9 cellular contexts compared by ENCODE assay signal in the genomic region with DNA sequence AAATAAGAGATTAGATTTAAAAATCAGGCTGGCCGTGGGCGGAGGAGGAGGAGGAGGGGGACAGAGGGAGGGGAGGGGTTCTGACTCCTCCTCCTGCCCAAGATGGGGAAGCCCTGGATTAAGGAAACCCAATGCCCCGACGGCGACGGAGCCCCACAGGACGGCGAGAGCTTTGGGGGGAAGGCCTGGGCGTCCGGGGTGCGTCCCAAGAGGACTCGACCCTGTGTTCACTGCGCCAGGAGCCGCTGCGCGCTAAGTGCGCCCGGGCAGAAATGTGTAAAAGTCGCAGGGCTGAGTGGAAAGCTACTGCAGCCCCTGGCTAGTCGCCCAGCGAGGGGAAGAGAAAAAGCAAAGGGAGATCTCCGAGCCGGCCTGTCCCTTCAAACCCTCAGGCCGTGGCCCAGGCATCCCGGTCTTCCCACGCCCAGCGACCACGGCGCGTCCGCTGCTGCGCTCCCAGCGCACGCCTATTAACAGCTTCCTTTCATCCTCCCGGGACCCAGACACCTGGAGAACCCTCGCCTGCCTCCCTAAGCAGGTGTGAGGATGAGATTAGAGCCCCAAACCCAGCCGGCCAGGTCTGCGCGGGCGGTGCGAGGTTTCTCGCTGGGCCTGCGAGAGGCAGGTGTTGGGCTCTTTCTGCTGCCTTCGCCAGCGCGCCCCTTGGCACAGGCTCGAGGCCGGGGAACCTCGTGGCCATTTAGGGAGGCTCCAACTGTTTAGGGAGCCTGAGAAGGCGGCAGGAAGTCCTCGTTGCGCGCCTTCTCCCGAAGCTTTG. TPM values are rescaled to one million over a fixed set of nuclear protein-coding genes. Genes with fewer than 3 reads are reported as not detected.
A peak's percentile ranks its signal among the peaks of the same experiment; 100 is the strongest.
DNase-seq lines count a peak whose midpoint lies in the region; ATAC-seq and TF ChIP-seq lines count a peak whose summit lies in the region.
"Had no signal": no experiment of that assay in that cellular context is flagged by ENCODE, and none has a peak within 500 bp of the region (broad histone marks: within the 10 kb centered on the region; RNA-seq: fewer than 3 reads in every experiment).

No MANE protein-coding gene starts in this region.

- peaks cover 6% of the 10 kb centered on the region for H3K36me3 Mint-ChIP-seq in T-helper 2 cell treated with Interferon-gamma antibody and Interleukin-4, amounts not matched to agents 5 μg/mL and 100 μg/mL, for 36 hours (ENCODE audit: low read depth)

- peak overlapping the region; percentile 65 for H3K27ac ChIP-seq in cingulate gyrus (ENCODE audit: low read depth, low read length)
- H3K27ac ChIP-seq: KMS-11 had no signal

- H3K9me3 Mint-ChIP-seq in T-helper 2 cell treated with Interferon-gamma antibody and Interleukin-4, amounts not matched to agents 5 μg/mL and 100 μg/mL, for 36 hours, result no peaks in the 10 kb centered on the region

- H3K4me3 ChIP-seq in kidney epithelial cell (ENCODE audit: low read depth, low read length) (peak overlapping the region; percentile 59), MG63 (no peak overlapping the region)

- H3K36me3 ChIP-seq in kidney epithelial cell (ENCODE audit: control insufficient read depth, insufficient read depth, low read length) (no peaks in the 10 kb centered on the region), MG63 (no peaks in the 10 kb centered on the region)

- no peak for TF ChIP-seq CTCF in kidney epithelial cell (IDR thresholded peaks at IDR 0.05; ENCODE audit: insufficient read depth, low read length, poor library complexity, severe bottlenecking)

- ATAC-seq in HG03439 (IDR thresholded peaks at IDR 0.05; ENCODE audit: unreplicated experiment) (no peak), HG02852 (IDR thresholded peaks at IDR 0.05; ENCODE audit: unreplicated experiment) (no peak)

- peaks cover 16% of the 10 kb centered on the region for H3K4me1 Mint-ChIP-seq in T-helper 2 cell treated with Interferon-gamma antibody and Interleukin-4, amounts not matched to agents 5 μg/mL and 100 μg/mL, for 36 hours (ENCODE audit: low read depth)

- H3K27me3 ChIP-seq in kidney epithelial cell (ENCODE audit: control insufficient read depth, insufficient read depth, low read length) (no peaks in the 10 kb centered on the region), MG63 (no peaks in the 10 kb centered on the region)

- H3K4me3 Mint-ChIP-seq in T-helper 2 cell treated with Interferon-gamma antibody and Interleukin-4, amounts not matched to agents 5 μg/mL and 100 μg/mL, for 36 hours, result peak overlapping the region; percentile 86

- H3K9me3 ChIP-seq in MG63, result no peaks in the 10 kb centered on the region

- H3K27me3 Mint-ChIP-seq in T-helper 2 cell treated with Interferon-gamma antibody and Interleukin-4, amounts not matched to agents 5 μg/mL and 100 μg/mL, for 36 hours (ENCODE audit: low read depth), result peaks cover 16% of the 10 kb centered on the region

- DNase-seq in GM03348 (ENCODE audit: low spot score) (peak; percentile 23), kidney epithelial cell (ENCODE audit: low read depth) (no peak), MG63 (no peak)
- no peak for DNase-seq in T-helper 2 cell treated with Interferon-gamma antibody and Interleukin-4, amounts not matched to agents 5 μg/mL and 100 μg/mL, for 36 hours (ENCODE audit: low spot score)
- DNase-seq in stimulated activated CD4-positive, alpha-beta T cell treated with anti-CD3 and anti-CD28 coated beads, Interleukin-4, amount 100 ng/mL, for 24 hours, result peak; percentile 4

- no peak overlapping the region for H3K27ac Mint-ChIP-seq in T-helper 2 cell treated with Interferon-gamma antibody and Interleukin-4, amounts not matched to agents 5 μg/mL and 100 μg/mL, for 36 hours

RNA-seq across cellular contexts. Expression of a gene that starts 1.4 kb away (rescaled TPM):
- 25.3 and 26.6 TPM in 2 replicates for total RNA-seq in kidney epithelial cell
- 25.5 and 26.6 TPM in 2 replicates for total RNA-seq in MG63 (2014; rRNA removed; shearing (Covaris generic); ENCODE audit: low replicate concordance)

Comparison
In these comparisons a context has a peak if more than half of its experiments do, and no peak if none do; other contexts are left out.
1. DNase-seq: peak in GM03348 (single experiment) and stimulated activated CD4-positive, alpha-beta T cell treated with anti-CD3 and anti-CD28 coated beads, Interleukin-4, amount 100 ng/mL, for 24 hours (single experiment); none in T-helper 2 cell treated with Interferon-gamma antibody and Interleukin-4, amounts not matched to agents 5 μg/mL and 100 μg/mL, for 36 hours (single experiment), kidney epithelial cell (single experiment) and MG63 (single experiment).